19 cellular contexts compared by ENCODE assay signal in genomic region chr10:50600831-50601466, GRCh38. TPM values are rescaled to one million over a fixed set of nuclear protein-coding genes. Genes with fewer than 3 reads are reported as not detected.
DNase-seq lines count a peak whose midpoint lies in the region; ATAC-seq and TF ChIP-seq lines count a peak whose summit lies in the region.
"Had no signal": no experiment of that assay in that cellular context is flagged by ENCODE, and none has a peak within 500 bp of the region (broad histone marks: within the 10 kb centered on the region; RNA-seq: fewer than 3 reads in every experiment).

No MANE protein-coding gene starts in this region.

- H3K27ac Mint-ChIP-seq in MCF 10A (ENCODE audit: low read depth, unreplicated experiment) = no peak overlapping the region
- H3K27ac Mint-ChIP-seq: mesothelial cell of epicardium had no signal

- intact Hi-C loops in MCF 10A (cut with micrococcal nuclease) (no loop called here), breast epithelium (cut with DNase I; ENCODE audit: low total_unique reads) (no loop called here)

- peaks cover 45% of the 10 kb centered on the region for H3K4me1 Mint-ChIP-seq in MCF 10A (ENCODE audit: insufficient read depth, unreplicated experiment)

- H3K36me3 ChIP-seq in breast epithelium (no peaks in the 10 kb centered on the region), RWPE2 (ENCODE audit: low read depth) (no peaks in the 10 kb centered on the region), brain microvascular endothelial cell (replicated peaks) (no peaks in the 10 kb centered on the region)
- H3K36me3 ChIP-seq: heart right ventricle, sigmoid colon, transverse colon had no signal

- no peaks in the 10 kb centered on the region for H3K27me3 ChIP-seq in breast epithelium
- no peaks in the 10 kb centered on the region for H3K27me3 ChIP-seq in RWPE2 (ENCODE audit: insufficient read depth, poor library complexity, severe bottlenecking)
- no peaks in the 10 kb centered on the region for H3K27me3 ChIP-seq in brain microvascular endothelial cell (replicated peaks)
- H3K27me3 ChIP-seq: heart right ventricle, sigmoid colon, transverse colon had no signal

- no peaks in the 10 kb centered on the region for H3K9me3 Mint-ChIP-seq in MCF 10A (ENCODE audit: unreplicated experiment)
- H3K9me3 Mint-ChIP-seq: mesothelial cell of epicardium had no signal

- CTCF ChIA-PET in MCF 10A (lab: Yijun Ruan, JAX) = interaction anchor here (0.9 to 1.0 kb wide), 3 partner anchors 13 to 213 kb away, joined by 4 to 5 read pairs (median 4); no protein-coding TSS in a partner anchor

- H3K4me1 ChIP-seq in breast epithelium (peaks cover 0 to 18% of the 10 kb centered on the region in 2 donors), RWPE2 (ENCODE audit: insufficient read depth, poor library complexity, severe bottlenecking) (peaks cover 45% of the 10 kb centered on the region)

- in situ Hi-C loops in brain microvascular endothelial cell (cut with HindIII; ENCODE audit: low pct_ligation_motif_present, low sequenced_read_pairs) = no loop called here

- H3K36me3 Mint-ChIP-seq in MCF 10A (ENCODE audit: insufficient read depth, unreplicated experiment) = peaks cover 2% of the 10 kb centered on the region
- H3K36me3 Mint-ChIP-seq: mesothelial cell of epicardium had no signal

- H3K27ac ChIP-seq in breast epithelium = no peak overlapping the region
- peak overlapping the region; percentile 40 for H3K27ac ChIP-seq in RWPE2 (ENCODE audit: poor library complexity, severe bottlenecking)
- no peak overlapping the region for H3K27ac ChIP-seq in brain microvascular endothelial cell
- H3K27ac ChIP-seq: sigmoid colon, transverse colon had no signal

- no TSS peak for BruUV-seq in MCF 10A (replicated peaks; lab: Mats Ljungman, UMichigan)

- no peak for ATAC-seq in RWPE2 (ENCODE audit: low read depth)
- ATAC-seq: heart right ventricle had no signal

- H3K9me3 ChIP-seq in breast epithelium (no peaks in the 10 kb centered on the region), RWPE2 (ENCODE audit: severe bottlenecking) (no peaks in the 10 kb centered on the region)
- H3K9me3 ChIP-seq: heart right ventricle, sigmoid colon, transverse colon had no signal

- DNase-seq in MCF 10A (ENCODE audit: unreplicated experiment) (peak; percentile 30), breast epithelium (ENCODE audit: low spot score in 2 of 2) (no peak), RWPE2 (ENCODE audit: low spot score) (no peak), fibroblast of peridontal ligament (ENCODE audit: extremely low read depth) (peak; percentile 39), medulla oblongata (ENCODE audit: extremely low spot score) (no peak), DMS79 treated with DMSO at 0.1 percent for 48 hours (lab: John Stamatoyannopoulos, UW) (no peak), brain microvascular endothelial cell (no peak), NCI-H146 (lab: John Stamatoyannopoulos, UW) (no peak)
- DNase-seq: activated CD4-positive, alpha-beta T cell treated with anti-CD3 and anti-CD28 coated beads, Interleukin-2, amount 50 U/mL, for 1 hour; activated T-cell treated with anti-CD3 and anti-CD28 coated beads, Interleukin-2, amount 50 U/mL, for 48 hours; heart right ventricle; NCI-H446; nucleus accumbens; SIG-M5; sigmoid colon; stimulated activated CD4-positive, alpha-beta T cell treated with anti-CD3 and anti-CD28 coated beads, Interleukin-2, amount 100 ng/mL, for 48 hours; T1000; transverse colon had no signal

- POLR2A ChIA-PET in MCF 10A (lab: Yijun Ruan, JAX) = interaction anchor here (1.2 to 1.3 kb wide), 2 partner anchors 21 to 24 kb away, joined by 4 to 6 read pairs; no protein-coding TSS in a partner anchor

- TF ChIP-seq CTCF in MCF 10A (IDR thresholded peaks at IDR 0.05; ENCODE audit: unreplicated experiment) (no peak), breast epithelium (IDR thresholded peaks at IDR 0.05) (no peak), RWPE2 (IDR thresholded peaks at IDR 0.05; ENCODE audit: poor library complexity, severe bottlenecking) (no peak), brain microvascular endothelial cell (IDR thresholded peaks at IDR 0.05; ENCODE audit: low read depth, low read length, missing control alignments) (no peak)

- no peaks in the 10 kb centered on the region for H3K27me3 Mint-ChIP-seq in MCF 10A (ENCODE audit: insufficient read depth, unreplicated experiment)

- no peak overlapping the region for H3K4me3 Mint-ChIP-seq in MCF 10A (ENCODE audit: unreplicated experiment)
- H3K4me3 Mint-ChIP-seq: mesothelial cell of epicardium had no signal

- TF ChIP-seq POLR2A in breast epithelium (IDR thresholded peaks at IDR 0.05) = no peak

- H3K4me3 ChIP-seq in breast epithelium (no peak overlapping the region), RWPE2 (ENCODE audit: severe bottlenecking) (no peak overlapping the region), brain microvascular endothelial cell (ENCODE audit: low read depth, low read length) (no peak overlapping the region)
- H3K4me3 ChIP-seq: heart right ventricle, sigmoid colon, transverse colon had no signal

RNA-seq across cellular contexts. Expression of gene SGMS1, which starts 22.8 kb away (rescaled TPM):
- 21.7 and 24.7 TPM in 2 replicates for total RNA-seq in MCF 10A (2022)
- total RNA-seq in breast epithelium = 100 to 1,000 TPM in 1 of 3 donors, 10 to 100 TPM in 2; 66.5 to 114 (median 80.1) TPM

Comparison
In these comparisons a context has a peak if more than half of its experiments do, and no peak if none do; other contexts are left out.
1. DNase-seq: peak in MCF 10A (single experiment) and fibroblast of peridontal ligament (single experiment); none in breast epithelium (0 of 2), RWPE2 (single experiment), medulla oblongata (single experiment), DMS79 treated with DMSO at 0.1 percent for 48 hours (single experiment), brain microvascular endothelial cell (single experiment) and NCI-H146 (single experiment).